20 cellular contexts compared by ENCODE assay signal in the genomic region with DNA sequence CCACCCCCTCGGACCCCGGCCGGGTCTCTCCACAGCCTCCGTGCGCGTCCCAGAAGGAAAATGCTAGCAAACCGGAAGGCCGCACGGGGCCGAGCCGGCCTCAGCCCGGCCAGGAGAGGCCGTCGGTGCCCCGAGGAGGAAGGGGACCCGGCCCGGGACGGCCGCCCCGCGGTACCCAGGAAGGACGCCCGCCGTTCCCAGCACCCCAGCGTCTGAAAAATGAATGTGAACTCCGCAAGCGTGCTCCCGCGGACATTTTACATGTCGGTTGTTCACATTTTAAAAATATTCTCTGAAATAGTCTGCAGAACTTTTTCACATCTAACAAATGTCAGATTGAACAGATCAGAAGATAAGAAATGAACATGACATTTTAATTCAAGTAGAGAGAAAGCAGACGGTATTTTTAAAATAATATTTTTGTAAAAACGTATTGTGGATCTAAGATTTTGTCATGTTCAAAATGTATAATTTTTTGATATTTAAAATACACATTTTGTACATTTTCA.
DNase-seq lines count a peak whose midpoint lies in the region; ATAC-seq, FAIRE-seq and TF ChIP-seq lines count a peak whose summit lies in the region.
"Had no signal": no experiment of that assay in that cellular context is flagged by ENCODE, and none has a peak within 500 bp of the region (broad histone marks: within the 10 kb centered on the region; RNA-seq: fewer than 3 reads in every experiment).

No MANE protein-coding gene starts in this region.

- H3K9me3 ChIP-seq in colonic mucosa (no peaks in the 10 kb centered on the region), kidney (ENCODE audit: control insufficient read depth in 1 of 2, low read length in 2 of 2) (no peaks in the 10 kb centered on the region)
- H3K9me3 ChIP-seq: right lobe of liver had no signal

- H3K9ac ChIP-seq in colonic mucosa (ENCODE audit: low read depth in 2 of 2, low read length in 2 of 2) (no peak overlapping the region), kidney (ENCODE audit: low read length in 2 of 2) (no peak overlapping the region)

- intact Hi-C loops in colonic mucosa (cut with DNase I), result no loop called here
- intact Hi-C loops in kidney (cut with DNase I), result no loop called here
- intact Hi-C loops in posterior vena cava (cut with DNase I), result no loop called here

- TF ChIP-seq CTCF in colonic mucosa (IDR thresholded peaks at IDR 0.05) (no peak), kidney (IDR thresholded peaks at IDR 0.05; ENCODE audit: borderline replicate concordance, extremely low read depth, insufficient read depth) (no peak)

- no peak for ATAC-seq in HG03520 (IDR thresholded peaks at IDR 0.05; ENCODE audit: unreplicated experiment)
- ATAC-seq: esophagus mucosa, T-helper 17 cell had no signal

- H3K4me1 ChIP-seq in colonic mucosa, result no peaks in the 10 kb centered on the region
- no peaks in the 10 kb centered on the region for H3K4me1 ChIP-seq in kidney (ENCODE audit: control insufficient read depth in 1 of 2, insufficient read depth in 1 of 2, low read depth in 1 of 2, low read length in 2 of 2)

- DNase-seq in H7 (peak; percentile 84), colonic mucosa (no peak), kidney (peak; percentile 43), posterior vena cava (ENCODE audit: low spot score) (peak; percentile 48), NCI-H524 (lab: John Stamatoyannopoulos, UW) (no peak), GF-D8 (lab: John Stamatoyannopoulos, UW) (no peak)
- no peak for DNase-seq in activated CD4-positive, alpha-beta T cell treated with anti-CD3 and anti-CD28 coated beads, Interleukin-2, amount 50 U/mL, for 4 hours
- DNase-seq: activated CD4-positive, CD25-positive, alpha-beta regulatory T cell; activated CD8-positive, alpha-beta memory T cell treated with anti-CD3 and anti-CD28 coated beads for 24 hours; COR-L47; KBM-7; NCI-H2029; NCI-H526; SIG-M5; stimulated activated CD4-positive, alpha-beta T cell treated with anti-CD3 and anti-CD28 coated beads, Interleukin-1b, Interleukin-23, amount 100 ng/mL, for 48 hours; stimulated activated naive CD8-positive, alpha-beta T cell treated with anti-CD3 and anti-CD28 coated beads, Interleukin-15, Interleukin-2, amounts not matched to agents 100 U/mL and 50 U/mL, for 24 hours; T-helper 17 cell had no signal

- H3K36me3 ChIP-seq in H7 (replicated peaks; ENCODE audit: control insufficient read depth, insufficient read depth, low read length) (no peaks in the 10 kb centered on the region), colonic mucosa (no peaks in the 10 kb centered on the region), kidney (ENCODE audit: control insufficient read depth in 1 of 2, insufficient read depth in 2 of 2, low read length in 2 of 2) (no peaks in the 10 kb centered on the region)
- H3K36me3 ChIP-seq: right lobe of liver had no signal

- H3K27ac ChIP-seq in colonic mucosa, result no peak overlapping the region
- no peak overlapping the region for H3K27ac ChIP-seq in kidney (ENCODE audit: low read depth in 2 of 2, low read length in 2 of 2)
- H3K27ac ChIP-seq: right lobe of liver had no signal

- no peak for FAIRE-seq in kidney (lab: Jason Lieb, UNC)

- H3K4me3 ChIP-seq in H7 (ENCODE audit: insufficient read depth, low read depth, low read length), result peak overlapping the region; percentile 3; the same call in 1 of the 2 replicates
- H3K4me3 ChIP-seq in colonic mucosa, result peak overlapping the region; percentile 7
- no peak overlapping the region for H3K4me3 ChIP-seq in kidney (ENCODE audit: low read length in 2 of 2)

- H3K27me3 ChIP-seq in H7 (ENCODE audit: control insufficient read depth, insufficient read depth, low read length) (peaks cover 48% of the 10 kb centered on the region), colonic mucosa (peaks cover 21% of the 10 kb centered on the region)

Comparison
In these comparisons a context has a peak if more than half of its experiments do, and no peak if none do; other contexts are left out.
1. DNase-seq: peak in H7 (single experiment), kidney (single experiment) and posterior vena cava (single experiment); none in colonic mucosa (single experiment), activated CD4-positive, alpha-beta T cell treated with anti-CD3 and anti-CD28 coated beads, Interleukin-2, amount 50 U/mL, for 4 hours (0 of 2), NCI-H524 (0 of 2) and GF-D8 (single experiment).
2. H3K4me3 ChIP-seq: peak in H7 (single experiment) and colonic mucosa (single experiment); none in kidney (0 of 2).